ENCODE assay signal across 9 cellular contexts in the genomic region with DNA sequence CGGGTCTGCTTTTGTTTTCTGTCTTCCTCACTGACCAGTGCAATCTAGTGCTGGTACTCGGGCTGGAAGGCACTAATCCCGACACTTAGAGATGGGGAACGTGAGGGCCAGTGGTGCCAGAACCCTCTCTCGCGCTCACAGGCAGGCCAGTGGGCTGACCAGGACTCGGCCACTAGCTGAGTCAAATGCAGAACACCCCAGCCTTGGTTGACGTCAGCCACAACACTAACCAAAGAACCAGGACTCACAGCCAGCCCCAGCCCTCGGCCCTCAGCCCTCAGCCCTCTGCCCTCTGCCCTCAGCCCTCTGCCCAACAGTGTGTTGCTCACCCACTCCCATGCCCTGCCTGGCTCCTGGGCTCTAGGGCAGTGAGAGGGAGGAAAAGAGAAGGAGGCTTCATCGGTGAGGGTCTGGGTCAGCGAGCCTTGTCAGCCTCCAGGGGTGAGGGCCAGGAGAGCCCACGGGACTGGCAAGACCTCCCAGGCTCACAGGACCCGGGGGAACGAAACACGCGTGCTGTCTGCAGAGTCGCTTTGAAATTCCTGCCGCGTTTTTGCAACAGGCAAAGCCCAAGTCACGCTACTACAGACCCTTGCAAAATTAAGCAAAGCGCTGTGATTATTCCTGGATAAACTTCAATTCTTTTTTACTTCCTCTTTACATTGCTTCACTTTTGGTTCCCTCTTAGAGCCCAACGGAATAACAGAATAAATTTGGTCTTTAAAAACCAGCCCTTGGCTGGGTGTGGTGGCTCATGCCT. TPM values are rescaled to one million over a fixed set of nuclear protein-coding genes. Genes with fewer than 3 reads are reported as not detected.
DNase-seq lines count a peak whose midpoint lies in the region; ATAC-seq and TF ChIP-seq lines count a peak whose summit lies in the region.
"Had no signal": no experiment of that assay in that cellular context is flagged by ENCODE, and none has a peak within 500 bp of the region (broad histone marks: within the 10 kb centered on the region; RNA-seq: fewer than 3 reads in every experiment).

No MANE protein-coding gene starts in this region.

- peak; percentile 43 for DNase-seq in Caki2 (ENCODE audit: low read depth)
- peak; percentile 59 for DNase-seq in SK-N-SH
- DNase-seq in foreskin fibroblast: peak in 1 of 2 donors; percentile 68
- DNase-seq in HuH-7.5 (ENCODE audit: low spot score): no peak
- no peak for DNase-seq in NCI-H2227 (lab: John Stamatoyannopoulos, UW; ENCODE audit: unreplicated experiment)

- H3K9me3 ChIP-seq in SK-N-SH: no peaks in the 10 kb centered on the region
- H3K9me3 ChIP-seq: pancreas had no signal

- peak overlapping the region; percentile 72 for H3K4me2 ChIP-seq in SK-N-SH

- peaks cover 45% of the 10 kb centered on the region for H3K79me2 ChIP-seq in SK-N-SH (ENCODE audit: insufficient read depth)

- H3K27me3 ChIP-seq in SK-N-SH (ENCODE audit: insufficient read depth) (no peaks in the 10 kb centered on the region), rectal smooth muscle tissue (ENCODE audit: control insufficient read depth, insufficient read depth, low read length) (no peaks in the 10 kb centered on the region)
- H3K27me3 ChIP-seq: pancreas had no signal

- no peaks in the 10 kb centered on the region for H3K9me2 ChIP-seq in SK-N-SH

- no peak for TF ChIP-seq CTCF in SK-N-SH (IDR thresholded peaks at IDR 0.05)
- no peak for TF ChIP-seq CTCF in foreskin fibroblast (IDR thresholded peaks at IDR 0.05; ENCODE audit: low read depth, low read length)

- ATAC-seq in HG02798 (IDR thresholded peaks at IDR 0.05; ENCODE audit: poor library complexity, unreplicated experiment) (no peak), HG03457 (IDR thresholded peaks at IDR 0.05; ENCODE audit: unreplicated experiment) (no peak)

- CTCF ChIA-PET in SK-N-SH (lab: Yijun Ruan, JAX): interaction anchor here (0.6 to 1.7 kb wide), 3 partner anchors 51 to 564 kb away, joined by 3 to 5 read pairs (median 3); no protein-coding TSS in a partner anchor

- H3K9ac ChIP-seq in SK-N-SH (peak overlapping the region; percentile 40; the same call in 1 of the 2 replicates), rectal smooth muscle tissue (ENCODE audit: low read length) (no peak overlapping the region)

- H2AFZ ChIP-seq in SK-N-SH (ENCODE audit: low read depth): peak overlapping the region; percentile 16; the same call in 1 of the 2 replicates

- H3K4me1 ChIP-seq in SK-N-SH (ENCODE audit: control insufficient read depth in 1 of 2, insufficient read depth in 2 of 2, low read depth in 1 of 2, low read length in 1 of 2) (peaks cover 31 to 61% of the 10 kb centered on the region in 2 experiments), rectal smooth muscle tissue (ENCODE audit: control insufficient read depth, insufficient read depth, low read length) (peaks cover 9% of the 10 kb centered on the region)
- H3K4me1 ChIP-seq: pancreas had no signal

- H3K4me3 ChIP-seq in SK-N-SH (ENCODE audit: low read depth in 2 of 2, low read length in 1 of 2) (peak overlapping the region; percentile 42 to 59), foreskin fibroblast (ENCODE audit: low read depth in 1 of 2, low read length in 2 of 2) (peak overlapping the region; percentile 52 to 65), rectal smooth muscle tissue (ENCODE audit: low read length) (peak overlapping the region; percentile 29)
- H3K4me3 ChIP-seq: pancreas had no signal

- POLR2A ChIA-PET in SK-N-SH (lab: Yijun Ruan, JAX): no interaction called here

- H3F3A ChIP-seq in SK-N-SH (replicated peaks; ENCODE audit: insufficient read depth): peaks cover 11% of the 10 kb centered on the region

- in situ Hi-C loops in Caki2 (cut with HindIII; ENCODE audit: low pct_unique_long_range_greater_than_20kb, low sequenced_read_pairs): no loop called here

- H4K20me1 ChIP-seq in SK-N-SH (ENCODE audit: insufficient read depth): peaks cover 21% of the 10 kb centered on the region

- no peaks in the 10 kb centered on the region for H3K36me3 ChIP-seq in SK-N-SH (replicated peaks in 1 of 2; ENCODE audit: control insufficient read depth in 1 of 2, insufficient read depth in 2 of 2, low read length in 1 of 2)
- peaks cover 3% of the 10 kb centered on the region for H3K36me3 ChIP-seq in rectal smooth muscle tissue (ENCODE audit: control insufficient read depth, insufficient read depth, low read length)
- H3K36me3 ChIP-seq: pancreas had no signal

- no peak for TF ChIP-seq RAD21 in SK-N-SH (IDR thresholded peaks at IDR 0.05; ENCODE audit: low read length)

- H3K27ac ChIP-seq in SK-N-SH (ENCODE audit: low read depth in 2 of 2, low read length in 1 of 2): peak overlapping the region; percentile 78 to 84
- peak overlapping the region; percentile 36 for H3K27ac ChIP-seq in rectal smooth muscle tissue (ENCODE audit: low read depth, low read length)

- no peak for TF ChIP-seq EP300 in SK-N-SH (IDR thresholded peaks at IDR 0.05; ENCODE audit: borderline replicate concordance in 1 of 2, low read depth in 1 of 2, low read length in 1 of 2)

- WGBS in SK-N-SH (ENCODE audit: low lambda C conversion rate): 62% methylated on average over 15 of the region's 22 CpGs

TF ChIP-seq in SK-N-SH, 30 proteins besides CTCF, POLR2A, EP300 and RAD21 (continues in another document):
- TF ChIP-seq, protein P1, sequence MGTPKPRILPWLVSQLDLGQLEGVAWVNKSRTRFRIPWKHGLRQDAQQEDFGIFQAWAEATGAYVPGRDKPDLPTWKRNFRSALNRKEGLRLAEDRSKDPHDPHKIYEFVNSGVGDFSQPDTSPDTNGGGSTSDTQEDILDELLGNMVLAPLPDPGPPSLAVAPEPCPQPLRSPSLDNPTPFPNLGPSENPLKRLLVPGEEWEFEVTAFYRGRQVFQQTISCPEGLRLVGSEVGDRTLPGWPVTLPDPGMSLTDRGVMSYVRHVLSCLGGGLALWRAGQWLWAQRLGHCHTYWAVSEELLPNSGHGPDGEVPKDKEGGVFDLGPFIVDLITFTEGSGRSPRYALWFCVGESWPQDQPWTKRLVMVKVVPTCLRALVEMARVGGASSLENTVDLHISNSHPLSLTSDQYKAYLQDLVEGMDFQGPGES (IDR thresholded peaks at IDR 0.05; ENCODE audit: low read depth, low read length): no peak
- TF ChIP-seq FOXJ3 (CRISPR knock-in tag; IDR thresholded peaks at IDR 0.05): no peak
- no peak for TF ChIP-seq CHD2 (IDR thresholded peaks at IDR 0.05; ENCODE audit: low read length, partially characterized antibody)
- no peak for TF ChIP-seq RCOR1 (IDR thresholded peaks at IDR 0.05; ENCODE audit: low read length)
- TF ChIP-seq NFIC (IDR thresholded peaks at IDR 0.05; ENCODE audit: borderline replicate concordance): no peak
- TF ChIP-seq FOSL2 (IDR thresholded peaks at IDR 0.05; ENCODE audit: borderline replicate concordance, low read depth): no peak
- TF ChIP-seq MEF2A (IDR thresholded peaks at IDR 0.05; ENCODE audit: borderline replicate concordance, low read depth): no peak
- TF ChIP-seq, protein P2, sequence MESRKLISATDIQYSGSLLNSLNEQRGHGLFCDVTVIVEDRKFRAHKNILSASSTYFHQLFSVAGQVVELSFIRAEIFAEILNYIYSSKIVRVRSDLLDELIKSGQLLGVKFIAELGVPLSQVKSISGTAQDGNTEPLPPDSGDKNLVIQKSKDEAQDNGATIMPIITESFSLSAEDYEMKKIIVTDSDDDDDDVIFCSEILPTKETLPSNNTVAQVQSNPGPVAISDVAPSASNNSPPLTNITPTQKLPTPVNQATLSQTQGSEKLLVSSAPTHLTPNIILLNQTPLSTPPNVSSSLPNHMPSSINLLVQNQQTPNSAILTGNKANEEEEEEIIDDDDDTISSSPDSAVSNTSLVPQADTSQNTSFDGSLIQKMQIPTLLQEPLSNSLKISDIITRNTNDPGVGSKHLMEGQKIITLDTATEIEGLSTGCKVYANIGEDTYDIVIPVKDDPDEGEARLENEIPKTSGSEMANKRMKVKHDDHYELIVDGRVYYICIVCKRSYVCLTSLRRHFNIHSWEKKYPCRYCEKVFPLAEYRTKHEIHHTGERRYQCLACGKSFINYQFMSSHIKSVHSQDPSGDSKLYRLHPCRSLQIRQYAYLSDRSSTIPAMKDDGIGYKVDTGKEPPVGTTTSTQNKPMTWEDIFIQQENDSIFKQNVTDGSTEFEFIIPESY (IDR thresholded peaks at IDR 0.05; ENCODE audit: borderline replicate concordance, low read depth): no peak
- TF ChIP-seq EZH2phosphoT487 (IDR thresholded peaks at IDR 0.05; ENCODE audit: borderline replicate concordance, low read depth): no peak
- TF ChIP-seq SIN3A (IDR thresholded peaks at IDR 0.05; ENCODE audit: borderline replicate concordance, low read depth, low read length): no peak
- TF ChIP-seq, protein P3, sequence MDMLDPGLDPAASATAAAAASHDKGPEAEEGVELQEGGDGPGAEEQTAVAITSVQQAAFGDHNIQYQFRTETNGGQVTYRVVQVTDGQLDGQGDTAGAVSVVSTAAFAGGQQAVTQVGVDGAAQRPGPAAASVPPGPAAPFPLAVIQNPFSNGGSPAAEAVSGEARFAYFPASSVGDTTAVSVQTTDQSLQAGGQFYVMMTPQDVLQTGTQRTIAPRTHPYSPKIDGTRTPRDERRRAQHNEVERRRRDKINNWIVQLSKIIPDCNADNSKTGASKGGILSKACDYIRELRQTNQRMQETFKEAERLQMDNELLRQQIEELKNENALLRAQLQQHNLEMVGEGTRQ (IDR thresholded peaks at IDR 0.05; ENCODE audit: borderline replicate concordance, low read depth, low read length): no peak
- TF ChIP-seq RFX5 (IDR thresholded peaks at IDR 0.05; ENCODE audit: low read length): no peak
- no peak for TF ChIP-seq POLR2AphosphoS5 (IDR thresholded peaks at IDR 0.05; ENCODE audit: low read depth, low read length)
- TF ChIP-seq, protein P4, sequence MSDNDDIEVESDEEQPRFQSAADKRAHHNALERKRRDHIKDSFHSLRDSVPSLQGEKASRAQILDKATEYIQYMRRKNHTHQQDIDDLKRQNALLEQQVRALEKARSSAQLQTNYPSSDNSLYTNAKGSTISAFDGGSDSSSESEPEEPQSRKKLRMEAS (IDR thresholded peaks at IDR 0.05; ENCODE audit: low read depth): no peak
- no peak for TF ChIP-seq YY1 (IDR thresholded peaks at IDR 0.05; ENCODE audit: low read depth)
- TF ChIP-seq JUND (IDR thresholded peaks at IDR 0.05): no peak

RNA-seq across cellular contexts. Expression of a gene that starts 27.5 kb away (rescaled TPM):
- 102 and 131 TPM in 2 replicates for total RNA-seq in Caki2 (2014; rRNA removed; shearing (Covaris generic); ENCODE audit: low replicate concordance)
- polyA plus RNA-seq in SK-N-SH (2012; rRNA removed): 55.9 and 80.8 TPM in 2 replicates
- 31.0 and 38.2 TPM in 2 replicates for polyA plus RNA-seq in SK-N-SH (2012; cell fraction: cytosol; rRNA removed)
- polyA plus RNA-seq in SK-N-SH (2012; cell fraction: nucleus; rRNA removed): 228 and 274 TPM in 2 replicates

RNA-seq across cellular contexts. Expression of a gene that starts 49.4 kb away (rescaled TPM):
- 56.5 and 68.1 TPM in 2 replicates for total RNA-seq in Caki2 (2014; rRNA removed; shearing (Covaris generic); ENCODE audit: low replicate concordance)
- 4.7 and 7.3 TPM in 2 replicates for polyA plus RNA-seq in SK-N-SH (2012; rRNA removed)
- 6.2 and 7.0 TPM in 2 replicates for polyA plus RNA-seq in SK-N-SH (2012; cell fraction: cytosol; rRNA removed)
- polyA plus RNA-seq in SK-N-SH (2012; cell fraction: nucleus; rRNA removed): 7.9 and 8.9 TPM in 2 replicates

Comparison
In these comparisons a context has a peak if more than half of its experiments do, and no peak if none do; other contexts are left out.
1. DNase-seq: peak in Caki2 (single experiment) and SK-N-SH (single experiment); none in HuH-7.5 (single experiment) and NCI-H2227 (single experiment).
2. Peak in every context shown above with its lines, with median percentiles within 50 percentile points of each other: H3K4me3 ChIP-seq.